Comparison of ENCODE assay signal across 10 cellular contexts in the genomic region with DNA sequence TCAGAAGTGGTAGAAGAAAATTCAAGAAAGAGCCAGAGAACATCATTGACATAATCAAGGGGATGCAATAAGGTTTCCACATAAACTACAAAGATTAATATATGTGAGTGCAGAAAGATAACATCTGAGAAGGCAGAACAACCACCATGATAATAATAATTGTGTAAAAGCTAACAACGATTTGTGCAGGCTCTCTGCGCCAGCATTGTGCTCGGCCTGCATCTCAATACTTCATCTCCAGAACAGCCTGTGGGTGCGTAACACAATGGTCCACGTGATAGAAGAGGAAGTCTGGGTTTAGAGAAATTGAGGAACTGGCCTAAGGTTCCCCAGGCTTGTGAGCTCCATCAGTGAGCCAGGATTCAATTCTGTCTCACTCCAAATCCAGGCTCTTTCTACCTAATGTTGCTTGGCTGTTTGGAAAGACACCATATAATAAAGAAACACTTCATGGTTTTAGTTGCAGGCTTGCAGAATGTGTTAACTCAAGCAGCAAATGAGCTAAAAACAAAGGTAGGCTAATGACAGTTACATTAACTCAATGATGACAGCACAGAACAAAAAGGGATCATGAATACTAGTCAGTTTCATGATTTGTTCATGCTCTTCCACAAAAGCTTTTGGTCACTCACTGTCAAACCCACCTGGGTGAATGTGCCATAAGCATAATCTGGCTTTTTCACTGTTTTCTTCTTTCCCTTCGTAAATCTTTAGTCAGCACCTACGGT.
A peak's percentile ranks its signal among the peaks of the same experiment; 100 is the strongest.
DNase-seq lines count a peak whose midpoint lies in the region; ATAC-seq lines count a peak whose summit lies in the region.
"Had no signal": no experiment of that assay in that cellular context is flagged by ENCODE, and none has a peak within 500 bp of the region (broad histone marks: within the 10 kb centered on the region; RNA-seq: fewer than 3 reads in every experiment).

No MANE protein-coding gene starts in this region.

- H3K27ac Mint-ChIP-seq in memory B cell, result peak overlapping the region; percentile 90

- DNase-seq in OCI-M1 (lab: John Stamatoyannopoulos, UW) (peak; percentile 91), memory B cell (ENCODE audit: low spot score in 2 of 2) (peak; percentile 39 to 52), HT-29 (ENCODE audit: low spot score) (no peak), NCI-H2196 (lab: John Stamatoyannopoulos, UW; ENCODE audit: unreplicated experiment) (no peak)
- DNase-seq in activated naive CD4-positive, alpha-beta T cell treated with Interleukin-2 at 50 U/mL for 16 hours, result no peak
- DNase-seq: activated gamma-delta T cell, NCI-H2107 had no signal

- peaks cover 8% of the 10 kb centered on the region for H3K36me3 Mint-ChIP-seq in memory B cell

- no peaks in the 10 kb centered on the region for H3K9me3 Mint-ChIP-seq in memory B cell

- H3K27me3 Mint-ChIP-seq in memory B cell, result no peaks in the 10 kb centered on the region

- peaks cover 28% of the 10 kb centered on the region for H3K4me1 Mint-ChIP-seq in memory B cell

- ATAC-seq in GM18499 (IDR thresholded peaks at IDR 0.05; ENCODE audit: insufficient read depth, unreplicated experiment) (peak; percentile 63), HG02678 (IDR thresholded peaks at IDR 0.05; ENCODE audit: unreplicated experiment) (peak; percentile 44), memory B cell (ENCODE audit: low read depth) (peak; percentile 96), GM21526 (IDR thresholded peaks at IDR 0.05; ENCODE audit: low FRiP score, unreplicated experiment) (no peak)

- H3K4me3 Mint-ChIP-seq in memory B cell, result peak overlapping the region; percentile 11

Comparison
In these comparisons a context has a peak if more than half of its experiments do, and no peak if none do; other contexts are left out.
1. DNase-seq: peak in OCI-M1 (single experiment) and memory B cell (2 of 2); none in HT-29 (single experiment), NCI-H2196 (single experiment) and activated naive CD4-positive, alpha-beta T cell treated with Interleukin-2 at 50 U/mL for 16 hours (single experiment).